32 cellular contexts compared by ENCODE assay signal in the genomic region with DNA sequence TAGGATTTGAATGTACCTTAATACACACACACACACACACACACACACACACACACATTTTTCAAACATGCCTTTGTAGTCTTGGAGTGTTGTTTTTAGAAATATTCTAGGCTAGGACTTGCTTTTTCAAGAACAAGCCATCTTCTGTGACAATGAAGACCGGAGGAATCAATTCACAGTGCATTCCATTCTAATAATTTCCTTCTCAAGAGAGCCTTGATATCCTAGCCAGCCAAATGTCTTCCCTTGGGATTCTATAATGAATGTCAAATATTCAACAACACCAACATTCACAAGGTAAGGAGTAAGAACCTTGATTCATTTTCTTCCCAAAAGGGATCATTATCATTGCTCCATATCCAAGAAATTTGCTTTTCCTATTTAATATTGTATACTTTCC.
"Had no signal": no experiment of that assay in that cellular context is flagged by ENCODE, and none has a peak within 500 bp of the region (broad histone marks: within the 10 kb centered on the region; RNA-seq: fewer than 3 reads in every experiment).

No MANE protein-coding gene starts in this region.

- H3K9me3 Mint-ChIP-seq: nephron, type B pancreatic cell had no signal

- H2AFZ ChIP-seq: parathyroid adenoma had no signal

- H3K4me1 ChIP-seq: parathyroid adenoma, psoas muscle, right lobe of liver, spleen, suprapubic skin, testis, tibial artery, transverse colon, upper lobe of right lung, uterus had no signal

- H3K4me3 ChIP-seq: ovary, psoas muscle, right lobe of liver, skin epidermis, smooth muscle cell, spleen, suprapubic skin, testis, tibial artery, transverse colon, upper lobe of right lung, uterus had no signal

- H3K36me3 Mint-ChIP-seq: naive thymus-derived CD4-positive, alpha-beta T cell; natural killer cell; stimulated activated memory B cell treated with anti-CD40 and anti-IgM and Interleukin-4, amounts not matched to agents 10 μg/mL and 1 μg/mL and 100 μg/mL, for 72 hours; type B pancreatic cell had no signal

- H3K27me3 ChIP-seq: ovary, right lobe of liver, spleen, suprapubic skin, testis, tibial artery, transverse colon, upper lobe of right lung, uterus had no signal

- H3K27ac Mint-ChIP-seq: naive thymus-derived CD4-positive, alpha-beta T cell; natural killer cell; nephron; progenitor cell of endocrine pancreas; stimulated activated memory B cell treated with anti-CD40 and anti-IgM and Interleukin-4, amounts not matched to agents 10 μg/mL and 1 μg/mL and 100 μg/mL, for 72 hours; stimulated activated naive CD8-positive, alpha-beta T cell treated with anti-CD3 and anti-CD28 coated beads, Interleukin-15, amount 100 ng/mL, for 72 hours; type B pancreatic cell had no signal

- H3K4me1 Mint-ChIP-seq: naive thymus-derived CD4-positive, alpha-beta T cell; natural killer cell; nephron; stimulated activated memory B cell treated with anti-CD40 and anti-IgM and Interleukin-4, amounts not matched to agents 10 μg/mL and 1 μg/mL and 100 μg/mL, for 72 hours; stimulated activated naive CD8-positive, alpha-beta T cell treated with anti-CD3 and anti-CD28 coated beads, Interleukin-15, amount 100 ng/mL, for 72 hours had no signal

- H3K9ac ChIP-seq: parathyroid adenoma had no signal

- H3K9me3 ChIP-seq: ovary, psoas muscle, right lobe of liver, spleen, suprapubic skin, testis, tibial artery, transverse colon, upper lobe of right lung, uterus had no signal

- H3K36me3 ChIP-seq: ovary, right lobe of liver, spleen, suprapubic skin, tibial artery, transverse colon, upper lobe of right lung, uterus had no signal

- H3K27me3 Mint-ChIP-seq: naive thymus-derived CD4-positive, alpha-beta T cell; progenitor cell of endocrine pancreas; stimulated activated memory B cell treated with anti-CD40 and anti-IgM and Interleukin-4, amounts not matched to agents 10 μg/mL and 1 μg/mL and 100 μg/mL, for 72 hours; stimulated activated naive CD8-positive, alpha-beta T cell treated with anti-CD3 and anti-CD28 coated beads, Interleukin-15, amount 100 ng/mL, for 72 hours; type B pancreatic cell had no signal

- H3K4me2 ChIP-seq: smooth muscle cell had no signal

- H3K79me2 ChIP-seq: parathyroid adenoma had no signal

- H3K4me3 Mint-ChIP-seq: naive thymus-derived CD4-positive, alpha-beta T cell; natural killer cell; nephron; neural crest cell; stimulated activated memory B cell treated with anti-CD40 and anti-IgM and Interleukin-4, amounts not matched to agents 10 μg/mL and 1 μg/mL and 100 μg/mL, for 72 hours; stimulated activated naive CD8-positive, alpha-beta T cell treated with anti-CD3 and anti-CD28 coated beads, Interleukin-15, amount 100 ng/mL, for 72 hours; type B pancreatic cell had no signal

- H3K27ac ChIP-seq: ovary, parathyroid adenoma, psoas muscle, right lobe of liver, skin epidermis, spleen, suprapubic skin, testis, tibial artery, transverse colon, upper lobe of right lung, uterus had no signal

- DNase-seq: naive thymus-derived CD4-positive, alpha-beta T cell; natural killer cell; occipital lobe; ovary; posterior cingulate gyrus; psoas muscle; right cardiac atrium; right lobe of liver; spleen; stimulated activated CD4-positive, alpha-beta T cell treated with anti-CD3 and anti-CD28 coated beads, Interleukin-12 subunit alpha, Interleukin-12 subunit beta, amount 100 ng/mL, for 4 hours; stimulated activated CD4-positive, alpha-beta T cell treated with anti-CD3 and anti-CD28 coated beads, Interleukin-1b, Interleukin-23, amount 100 ng/mL, for 48 hours; stimulated activated CD4-positive, alpha-beta T cell treated with anti-CD3 and anti-CD28 coated beads, Interleukin-4, amount 100 ng/mL, for 1 hour; stimulated activated CD4-positive, alpha-beta T cell treated with anti-CD3 and anti-CD28 coated beads, Interleukin-4, amount 100 ng/mL, for 4 hours; stimulated activated CD8-positive, alpha-beta memory T cell treated with anti-CD3 and anti-CD28 coated beads, Interleukin-4, amount 100 ng/mL, for 48 hours; stimulated activated naive CD4-positive, alpha-beta T cell; stimulated activated naive CD8-positive, alpha-beta T cell treated with anti-CD3 and anti-CD28 coated beads, Interleukin-15, amount 100 ng/mL, for 72 hours; stimulated activated naive CD8-positive, alpha-beta T cell treated with anti-CD3 and anti-CD28 coated beads, Interleukin-15, Interleukin-2, amounts not matched to agents 100 U/mL and 50 U/mL, for 24 hours; substantia nigra; testis; tibial artery; transverse colon; upper lobe of right lung; uterus had no signal
